8 cellular contexts compared by ENCODE assay signal in the genomic region with DNA sequence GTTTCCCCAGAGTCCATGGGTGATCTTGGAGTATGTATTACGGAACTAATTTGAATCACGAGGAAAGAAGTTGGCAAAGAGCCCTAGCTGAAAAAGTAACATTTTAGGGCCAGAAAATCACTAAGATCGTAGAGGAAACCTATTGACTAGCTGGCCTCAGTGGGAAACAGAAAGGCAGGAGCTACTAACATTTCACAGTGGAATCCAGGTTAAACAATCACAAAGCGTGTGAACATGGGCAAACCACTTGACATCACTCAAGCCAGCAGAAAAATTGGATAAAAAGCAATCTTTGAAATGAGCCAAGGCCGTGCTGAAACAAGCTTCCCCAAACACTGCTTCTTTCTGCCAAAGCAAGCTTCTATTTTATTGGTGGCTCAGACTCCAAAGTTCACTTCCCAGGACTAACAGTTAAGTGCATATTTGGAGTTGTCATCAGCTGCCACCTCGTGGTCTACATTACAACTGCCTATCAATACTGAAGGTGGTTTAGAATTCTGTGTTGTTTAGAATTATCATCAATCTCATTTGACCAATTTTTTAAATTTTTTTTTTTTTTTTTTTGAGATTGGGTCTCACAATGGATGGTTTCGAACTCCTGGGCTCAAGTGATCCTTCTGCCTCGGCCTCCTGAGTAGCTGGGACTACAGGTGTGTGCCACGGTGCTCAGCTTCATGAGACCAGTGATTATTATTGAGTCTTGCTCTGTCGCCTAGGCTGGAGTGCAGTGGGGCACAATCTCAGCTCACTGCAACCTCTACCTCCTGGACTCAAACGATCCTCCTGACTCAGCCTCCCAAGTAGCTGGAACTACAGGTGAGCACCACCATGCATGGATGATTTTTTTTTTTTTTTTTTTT. TPM values are rescaled to one million over a fixed set of nuclear protein-coding genes. Genes with fewer than 3 reads are reported as not detected.
DNase-seq lines count a peak whose midpoint lies in the region; ATAC-seq and TF ChIP-seq lines count a peak whose summit lies in the region.

No MANE protein-coding gene starts in this region.

- H2AFZ ChIP-seq in H9 (ENCODE audit: low read length) (no peak overlapping the region), parathyroid adenoma (no peak overlapping the region)

- H4K91ac ChIP-seq in H9 (ENCODE audit: insufficient read length, low read depth, low read length) = no peak overlapping the region

- no peaks in the 10 kb centered on the region for H3K36me3 ChIP-seq in parathyroid adenoma (ENCODE audit: control insufficient read depth, insufficient read depth, low read length)

- H3K27ac Mint-ChIP-seq in H9 = peak overlapping the region in 2 of 3 experiments; percentile 66 to 77; a peak in 4 of 7 replicates
- H3K27ac Mint-ChIP-seq in activated naive CD8-positive, alpha-beta T cell treated with anti-CD3 and anti-CD28 coated beads, Interleukin-2, amount 50 U/mL, for 24 hours = no peak overlapping the region

- no peak overlapping the region for H3K23ac ChIP-seq in H9 (ENCODE audit: insufficient read length, low read depth, low read length)

- H2BK5ac ChIP-seq in H9 (ENCODE audit: insufficient read length, low read length) = no peak overlapping the region

- H3K79me2 ChIP-seq in H9 (ENCODE audit: insufficient read depth, low read length) = no peaks in the 10 kb centered on the region
- H3K79me2 ChIP-seq in parathyroid adenoma = no peaks in the 10 kb centered on the region

- H3K18ac ChIP-seq in H9 (ENCODE audit: insufficient read length, low read depth, low read length) = no peak overlapping the region

- no peak overlapping the region for H4K8ac ChIP-seq in H9 (replicated peaks; ENCODE audit: insufficient read length, low read depth, low read length)

- no peaks in the 10 kb centered on the region for H3K4me1 Mint-ChIP-seq in H9
- H3K4me1 Mint-ChIP-seq in activated naive CD8-positive, alpha-beta T cell treated with anti-CD3 and anti-CD28 coated beads, Interleukin-2, amount 50 U/mL, for 24 hours = peaks cover 18% of the 10 kb centered on the region

- H2BK20ac ChIP-seq in H9 (ENCODE audit: low read depth, low read length, poor library complexity, severe bottlenecking) = no peak overlapping the region

- H3K27me3 Mint-ChIP-seq in H9 (ENCODE audit: low read depth) = no peaks in the 10 kb centered on the region
- no peaks in the 10 kb centered on the region for H3K27me3 Mint-ChIP-seq in activated naive CD8-positive, alpha-beta T cell treated with anti-CD3 and anti-CD28 coated beads, Interleukin-2, amount 50 U/mL, for 24 hours

- H3K4me3 Mint-ChIP-seq in H9 = no peak overlapping the region
- H3K4me3 Mint-ChIP-seq in activated naive CD8-positive, alpha-beta T cell treated with anti-CD3 and anti-CD28 coated beads, Interleukin-2, amount 50 U/mL, for 24 hours = no peak overlapping the region

- no peak overlapping the region for H3K4me3 ChIP-seq in parathyroid adenoma (ENCODE audit: low read depth, low read length)

- H3K14ac ChIP-seq in H9 (ENCODE audit: insufficient read depth, low read length) = no peak overlapping the region

- H2BK15ac ChIP-seq in H9 (ENCODE audit: low read depth, low read length) = no peak overlapping the region

- TF ChIP-seq CTCF in C4-2B (conservative IDR thresholded peaks at IDR 0.05) (peak; percentile 84), H9 (conservative IDR thresholded peaks at IDR 0.05) (peak; percentile 49; the same call in 2 of the 3 replicates), parathyroid adenoma (IDR thresholded peaks at IDR 0.05) (peak; percentile 77)

- no peaks in the 10 kb centered on the region for H3K23me2 ChIP-seq in H9 (ENCODE audit: insufficient read length, low read depth, low read length, poor library complexity, severe bottlenecking)

- peaks cover 34 to 59% (median 44%) of the 10 kb centered on the region in 3 experiments for H3K36me3 Mint-ChIP-seq in H9 (ENCODE audit: insufficient read depth in 1 of 3, low read depth in 3 of 3)
- H3K36me3 Mint-ChIP-seq in activated naive CD8-positive, alpha-beta T cell treated with anti-CD3 and anti-CD28 coated beads, Interleukin-2, amount 50 U/mL, for 24 hours (ENCODE audit: low read depth) = peaks cover 48% of the 10 kb centered on the region

- no peak overlapping the region for H2BK120ac ChIP-seq in H9 (ENCODE audit: low read depth, low read length, poor library complexity, severe bottlenecking)

- H3K4ac ChIP-seq in H9 (ENCODE audit: low read depth, low read length) = no peak overlapping the region

- no CpG with 5 or more reads among the region's 11 CpGs for WGBS in H9 (ENCODE audit: extremely low coverage, insufficient read length, low lambda C conversion rate)

- H3K4me2 ChIP-seq in H9 (ENCODE audit: insufficient read depth, insufficient read length, low read length) (no peak overlapping the region), parathyroid adenoma (ENCODE audit: low read length) (no peak overlapping the region)

- no peaks in the 10 kb centered on the region for H3K4me1 ChIP-seq in H9 (ENCODE audit: insufficient read depth, low read length)
- H3K4me1 ChIP-seq in parathyroid adenoma = no peaks in the 10 kb centered on the region

- no peak overlapping the region for H3K56ac ChIP-seq in H9 (ENCODE audit: insufficient read length, low read depth, low read length)

- no peak overlapping the region for H2AK5ac ChIP-seq in H9 (ENCODE audit: insufficient read length, low read length)

- H3K27ac ChIP-seq in C4-2B (no peak overlapping the region), H9 (ENCODE audit: insufficient read length, low read depth, low read length) (no peak overlapping the region), parathyroid adenoma (peak overlapping the region; percentile 24)

- no peak overlapping the region for H2BK12ac ChIP-seq in H9 (ENCODE audit: insufficient read length, low read depth, low read length)

- H3K27me3 ChIP-seq in H9 (ENCODE audit: insufficient read depth, low read length) (no peaks in the 10 kb centered on the region), parathyroid adenoma (ENCODE audit: control insufficient read depth, insufficient read depth, low read length) (no peaks in the 10 kb centered on the region)

- no peak overlapping the region for H3K9ac ChIP-seq in H9 (ENCODE audit: extremely low read depth, insufficient read length, low read length)
- H3K9ac ChIP-seq in parathyroid adenoma = no peak overlapping the region

- no peaks in the 10 kb centered on the region for H3K79me1 ChIP-seq in H9 (ENCODE audit: insufficient read depth, low read depth, low read length, poor library complexity, severe bottlenecking)

- H4K20me1 ChIP-seq in H9 (ENCODE audit: control insufficient read depth, insufficient read depth, insufficient read length) = no peaks in the 10 kb centered on the region

- DNase-seq in H9 (no peak), OCI-M1 (lab: John Stamatoyannopoulos, UW) (peak; percentile 87), globus pallidus (ENCODE audit: low spot score) (peak; percentile 83), T1000 (lab: John Stamatoyannopoulos, UW) (no peak)
- no peak for DNase-seq in activated naive CD8-positive, alpha-beta T cell treated with anti-CD3 and anti-CD28 coated beads, Interleukin-2, amount 50 U/mL, for 24 hours

- no peaks in the 10 kb centered on the region for H3K9me3 ChIP-seq in H9 (ENCODE audit: control insufficient read depth, low read depth, low read length)
- no peaks in the 10 kb centered on the region for H3K9me3 ChIP-seq in parathyroid adenoma (ENCODE audit: control insufficient read depth, low read length)

- ATAC-seq in activated naive CD8-positive, alpha-beta T cell treated with anti-CD3 and anti-CD28 coated beads, Interleukin-2, amount 50 U/mL, for 24 hours = peak; percentile 38
- no peak for ATAC-seq in HG02623 (IDR thresholded peaks at IDR 0.05; ENCODE audit: unreplicated experiment)

- no peak overlapping the region for H4K5ac ChIP-seq in H9 (ENCODE audit: insufficient read length, low read depth, low read length)

- H3K9me3 Mint-ChIP-seq in H9 = no peaks in the 10 kb centered on the region
- H3K9me3 Mint-ChIP-seq in activated naive CD8-positive, alpha-beta T cell treated with anti-CD3 and anti-CD28 coated beads, Interleukin-2, amount 50 U/mL, for 24 hours = no peaks in the 10 kb centered on the region

- no peak overlapping the region for H3T11ph ChIP-seq in H9 (ENCODE audit: low read length)

RNA-seq across cellular contexts. Expression of a gene that starts 10.6 kb away (rescaled TPM):
- total RNA-seq in H9 (2021) = 2,330 and 2,392 TPM in 2 replicates

RNA-seq across cellular contexts. Expression of a gene that starts 22.8 kb away (rescaled TPM):
- 22.7 and 23.6 TPM in 2 replicates for total RNA-seq in H9 (2021)

RNA-seq across cellular contexts. Expression of a gene that starts 50.6 kb away (rescaled TPM):
- 7.0 and 7.6 TPM in 2 replicates for total RNA-seq in H9 (2021)

Comparison
In these comparisons a context has a peak if more than half of its experiments do, and no peak if none do; other contexts are left out.
1. DNase-seq: peak in OCI-M1 (single experiment) and globus pallidus (single experiment); none in H9 (single experiment), activated naive CD8-positive, alpha-beta T cell treated with anti-CD3 and anti-CD28 coated beads, Interleukin-2, amount 50 U/mL, for 24 hours (single experiment) and T1000 (single experiment).
2. Peak in every context shown above with its lines, with median percentiles within 50 percentile points of each other: CTCF ChIP-seq.